Comparison of ENCODE assay signal across 20 cellular contexts in genomic region chr5:179201986-179202385, GRCh38.
"Had no signal": no experiment of that assay in that cellular context is flagged by ENCODE, and none has a peak within 500 bp of the region (broad histone marks: within the 10 kb centered on the region; RNA-seq: fewer than 3 reads in every experiment).

No MANE protein-coding gene starts in this region.

- H3K36me3 ChIP-seq: ovary, right lobe of liver, suprapubic skin, transverse colon, upper lobe of right lung, uterus had no signal

- ATAC-seq: mucosa of descending colon; natural killer cell treated with Interleukin-12 subunit alpha and Interleukin-12 subunit beta and Interleukin-15 and Interleukin-18, amount 100 ng/mL, for 72 hours; right lobe of liver; upper lobe of right lung had no signal

- H3K27ac ChIP-seq: dorsolateral prefrontal cortex, ovary, right lobe of liver, suprapubic skin, transverse colon, upper lobe of right lung, uterus had no signal

- H3K9me3 ChIP-seq: mucosa of descending colon, ovary, right lobe of liver, suprapubic skin, transverse colon, upper lobe of right lung, uterus had no signal

- H3K4me1 ChIP-seq: right lobe of liver, suprapubic skin, transverse colon, upper lobe of right lung, uterus had no signal

- H3K27me3 ChIP-seq: dorsolateral prefrontal cortex, ovary, right lobe of liver, transverse colon, upper lobe of right lung, uterus had no signal

- H3K4me3 ChIP-seq: dorsolateral prefrontal cortex, mucosa of descending colon, ovary, right lobe of liver, suprapubic skin, transverse colon, upper lobe of right lung, uterus had no signal

- DNase-seq: dorsolateral prefrontal cortex; effector CD4-positive, alpha-beta T cell; mesenchymal stem cell; naive B cell; ovary; retina; small intestine; stimulated activated CD4-positive, alpha-beta T cell treated with anti-CD3 and anti-CD28 coated beads, Interleukin-12 subunit alpha, Interleukin-12 subunit beta, amount 100 ng/mL, for 4 hours; stimulated activated CD4-positive, alpha-beta T cell treated with anti-CD3 and anti-CD28 coated beads, Interleukin-1b, Interleukin-23, amount 100 ng/mL, for 48 hours; stimulated activated CD4-positive, alpha-beta T cell treated with anti-CD3 and anti-CD28 coated beads, Interleukin-4, amount 100 ng/mL, for 1 hour; stimulated activated CD8-positive, alpha-beta memory T cell treated with anti-CD3 and anti-CD28 coated beads, Interleukin-4, amount 100 ng/mL, for 48 hours; stimulated activated naive CD4-positive, alpha-beta T cell; stimulated activated naive CD8-positive, alpha-beta T cell treated with anti-CD3 and anti-CD28 coated beads, Interleukin-15, amount 100 ng/mL, for 72 hours; transverse colon; upper lobe of right lung; uterus had no signal
